Comparison of ENCODE assay signal across 2 cellular contexts in the genomic region with DNA sequence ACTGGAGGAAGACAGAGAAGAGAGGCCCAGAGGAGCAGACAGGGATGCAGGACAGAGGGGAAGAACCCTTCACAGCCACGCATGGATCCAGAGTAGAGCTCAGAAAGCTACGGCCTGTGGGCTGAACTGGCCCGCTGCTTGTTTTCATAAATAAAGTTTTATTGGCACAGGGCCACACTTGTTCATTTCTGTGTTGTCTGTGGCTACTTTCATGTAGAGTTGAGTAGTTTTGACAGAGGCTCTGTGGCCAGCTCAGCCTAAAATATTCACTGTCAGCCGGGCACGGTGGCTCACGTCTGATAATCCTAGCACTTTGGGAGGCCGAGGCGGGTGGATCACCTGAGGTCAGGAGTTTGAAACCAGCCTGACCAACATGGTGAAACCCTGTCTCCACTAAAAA.
TF ChIP-seq lines count a peak whose summit lies in the region.

No MANE protein-coding gene starts in this region.

TF ChIP-seq in HepG2, 621 proteins besides CTCF, POLR2A, EP300 and RAD21 (continues in another document):
- TF ChIP-seq ZNF407 (CRISPR knock-in tag; IDR thresholded peaks at IDR 0.05; ENCODE audit: not compliant biosample characterization) (no peak), GATAD2A (CRISPR knock-in tag; IDR thresholded peaks at IDR 0.05) (no peak), PRMT3 (CRISPR knock-in tag; IDR thresholded peaks at IDR 0.05; ENCODE audit: borderline replicate concordance, low read depth) (no peak), SP4 (CRISPR knock-in tag; IDR thresholded peaks at IDR 0.05) (no peak), PHF5A (CRISPR knock-in tag; IDR thresholded peaks at IDR 0.05; ENCODE audit: low read depth, unreplicated experiment) (no peak)
- TF ChIP-seq, protein P1, sequence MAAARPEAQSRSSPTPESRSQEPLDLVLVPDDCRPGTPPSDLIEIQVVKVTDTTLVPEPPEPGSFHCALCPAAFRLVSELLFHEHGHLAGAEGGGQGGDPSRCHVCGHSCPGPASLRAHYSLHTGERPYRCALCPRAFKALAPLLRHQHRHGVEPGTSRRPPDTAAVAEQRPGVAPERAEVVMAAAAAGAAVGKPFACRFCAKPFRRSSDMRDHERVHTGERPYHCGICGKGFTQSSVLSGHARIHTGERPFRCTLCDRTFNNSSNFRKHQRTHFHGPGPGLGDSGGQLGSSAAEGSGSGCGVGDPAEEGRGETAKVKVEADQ (CRISPR knock-in tag; IDR thresholded peaks at IDR 0.05; ENCODE audit: borderline replicate concordance): no peak
- TF ChIP-seq, protein P2, sequence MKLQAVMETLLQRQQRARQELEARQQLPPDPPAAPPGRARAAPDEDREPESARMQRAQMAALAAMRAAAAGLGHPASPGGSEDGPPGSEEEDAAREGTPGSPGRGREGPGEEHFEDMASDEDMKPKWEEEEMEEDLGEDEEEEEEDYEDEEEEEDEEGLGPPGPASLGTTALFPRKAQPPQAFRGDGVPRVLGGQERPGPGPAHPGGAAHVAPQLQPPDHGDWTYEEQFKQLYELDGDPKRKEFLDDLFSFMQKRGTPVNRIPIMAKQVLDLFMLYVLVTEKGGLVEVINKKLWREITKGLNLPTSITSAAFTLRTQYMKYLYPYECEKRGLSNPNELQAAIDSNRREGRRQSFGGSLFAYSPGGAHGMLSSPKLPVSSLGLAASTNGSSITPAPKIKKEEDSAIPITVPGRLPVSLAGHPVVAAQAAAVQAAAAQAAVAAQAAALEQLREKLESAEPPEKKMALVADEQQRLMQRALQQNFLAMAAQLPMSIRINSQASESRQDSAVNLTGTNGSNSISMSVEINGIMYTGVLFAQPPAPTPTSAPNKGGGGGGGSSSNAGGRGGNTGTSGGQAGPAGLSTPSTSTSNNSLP (IDR thresholded peaks at IDR 0.05; ENCODE audit: low read depth, low read length): no peak

TF ChIP-seq in GM12878, 131 proteins besides CTCF, POLR2A, EP300 and RAD21:
- TF ChIP-seq MTA3 (IDR thresholded peaks at IDR 0.05; ENCODE audit: borderline replicate concordance, low read length) (no peak), ZBTB40 (IDR thresholded peaks at IDR 0.05; ENCODE audit: borderline replicate concordance) (peak; percentile 45; the same call in 1 of the 2 replicates), JUNB (IDR thresholded peaks at IDR 0.05) (no peak), CBX3 (IDR thresholded peaks at IDR 0.05; ENCODE audit: borderline replicate concordance, low read depth) (no peak), SMC3 (IDR thresholded peaks at IDR 0.05; ENCODE audit: borderline replicate concordance, low read length) (no peak)
TF ChIP-seq in GM12878: peak in this region for 1.
